ENCODE assay signal across 8 cellular contexts in the genomic region with DNA sequence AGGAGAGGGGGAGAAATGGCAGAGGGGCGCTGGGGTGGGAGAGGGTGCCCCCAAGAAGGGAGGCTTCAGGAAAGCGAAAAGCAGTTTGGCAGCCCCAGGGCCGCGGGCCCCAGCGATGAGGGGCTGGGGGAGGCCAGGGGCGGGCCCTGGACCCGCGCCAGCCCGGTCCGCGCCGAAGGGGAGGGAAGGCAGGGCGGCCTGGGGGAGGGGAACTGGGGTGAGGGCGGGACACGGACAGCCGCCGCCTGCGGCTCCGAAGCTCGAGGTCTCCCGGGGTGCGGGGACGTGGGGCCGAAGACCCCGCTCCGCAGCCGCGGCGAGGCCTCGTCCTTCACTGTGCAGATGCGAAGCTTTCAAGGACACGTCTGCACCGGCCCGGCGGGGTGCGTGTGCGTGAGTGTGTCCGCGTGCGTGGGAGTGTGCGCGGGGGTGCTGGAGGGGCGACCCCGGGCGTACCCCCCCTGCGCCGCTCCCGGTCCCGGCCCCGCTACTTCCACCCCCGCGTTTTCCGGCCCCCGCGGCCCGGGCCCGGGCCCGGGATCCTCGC. TPM values are rescaled to one million over a fixed set of nuclear protein-coding genes. Genes with fewer than 3 reads are reported as not detected.
DNase-seq lines count a peak whose midpoint lies in the region; ATAC-seq and TF ChIP-seq lines count a peak whose summit lies in the region.

No MANE protein-coding gene starts in this region.

- H3K4me3 Mint-ChIP-seq in neural progenitor cell: peak overlapping the region; percentile 77

- peak; percentile 30 for DNase-seq in stimulated activated CD4-positive, alpha-beta T cell treated with anti-CD3 and anti-CD28 coated beads, Interleukin-4, amount 100 ng/mL, for 1 hour
- DNase-seq in stimulated activated CD4-positive, alpha-beta T cell treated with anti-CD3 and anti-CD28 coated beads, Interleukin-4, amount 100 ng/mL, for 24 hours: no peak
- DNase-seq in epithelial cell of esophagus (ENCODE audit: low read depth) (no peak), neural progenitor cell (ENCODE audit: low spot score) (peak; percentile 31), NCI-H2107 (lab: John Stamatoyannopoulos, UW) (no peak)

- peaks cover 88% of the 10 kb centered on the region for H3K27me3 ChIP-seq in neural progenitor cell

- TF ChIP-seq CTCF in WI38 (IDR thresholded peaks at IDR 0.05; ENCODE audit: low read depth, low read length) (no peak), epithelial cell of esophagus (IDR thresholded peaks at IDR 0.05; ENCODE audit: insufficient read depth, low read depth, low read length, missing control alignments) (no peak), neural progenitor cell (IDR thresholded peaks at IDR 0.05) (no peak)

- H3K27ac ChIP-seq in neural progenitor cell: no peak overlapping the region

- peaks cover 25% of the 10 kb centered on the region for H3K4me1 Mint-ChIP-seq in neural progenitor cell

- no peak overlapping the region for H3K27ac Mint-ChIP-seq in neural progenitor cell

- H4K20me1 ChIP-seq in neural progenitor cell (ENCODE audit: low read depth): peaks cover 36% of the 10 kb centered on the region

- H3K4me3 ChIP-seq in WI38 (ENCODE audit: low read depth, low read length): peak overlapping the region; percentile 58
- H3K4me3 ChIP-seq in epithelial cell of esophagus (ENCODE audit: low read length): peak overlapping the region; percentile 48
- peak overlapping the region; percentile 48 for H3K4me3 ChIP-seq in neural progenitor cell

- peak overlapping the region; percentile 87 for H3K4me2 ChIP-seq in neural progenitor cell

- no peak overlapping the region for H3K9ac ChIP-seq in neural progenitor cell

- peaks cover 26% of the 10 kb centered on the region for H3F3A ChIP-seq in neural progenitor cell (ENCODE audit: low read depth)

- H2AFZ ChIP-seq in neural progenitor cell (replicated peaks): no peak overlapping the region

- H3K9me3 ChIP-seq in neural progenitor cell (ENCODE audit: low read depth): no peaks in the 10 kb centered on the region

- H3K9me3 Mint-ChIP-seq in neural progenitor cell: no peaks in the 10 kb centered on the region

- H3K4me1 ChIP-seq in neural progenitor cell: peaks cover 19% of the 10 kb centered on the region

- H3K79me2 ChIP-seq in neural progenitor cell (ENCODE audit: low read depth): no peaks in the 10 kb centered on the region

- no peaks in the 10 kb centered on the region for H3K36me3 ChIP-seq in neural progenitor cell

- ATAC-seq in GM21367 (IDR thresholded peaks at IDR 0.05; ENCODE audit: unreplicated experiment) (no peak), GM19397 (IDR thresholded peaks at IDR 0.05; ENCODE audit: unreplicated experiment) (no peak)

- no peaks in the 10 kb centered on the region for H3K36me3 Mint-ChIP-seq in neural progenitor cell

- peaks cover 22% of the 10 kb centered on the region for H3K27me3 Mint-ChIP-seq in neural progenitor cell (ENCODE audit: insufficient read depth, low read depth)

RNA-seq across cellular contexts. Expression of gene DNMT3A, which starts 1.3 kb away (rescaled TPM):
- 46.5 and 81.1 TPM in 2 replicates for total RNA-seq in neural progenitor cell (ENCODE audit: low replicate concordance)

Comparison
In these comparisons a context has a peak if more than half of its experiments do, and no peak if none do; other contexts are left out.
1. DNase-seq: peak in stimulated activated CD4-positive, alpha-beta T cell treated with anti-CD3 and anti-CD28 coated beads, Interleukin-4, amount 100 ng/mL, for 1 hour (single experiment) and neural progenitor cell (single experiment); none in stimulated activated CD4-positive, alpha-beta T cell treated with anti-CD3 and anti-CD28 coated beads, Interleukin-4, amount 100 ng/mL, for 24 hours (single experiment), epithelial cell of esophagus (single experiment) and NCI-H2107 (single experiment).
2. Peak in every context shown above with its lines, with median percentiles within 50 percentile points of each other: H3K4me3 ChIP-seq.